Comparison of ENCODE assay signal across 14 cellular contexts in the genomic region with DNA sequence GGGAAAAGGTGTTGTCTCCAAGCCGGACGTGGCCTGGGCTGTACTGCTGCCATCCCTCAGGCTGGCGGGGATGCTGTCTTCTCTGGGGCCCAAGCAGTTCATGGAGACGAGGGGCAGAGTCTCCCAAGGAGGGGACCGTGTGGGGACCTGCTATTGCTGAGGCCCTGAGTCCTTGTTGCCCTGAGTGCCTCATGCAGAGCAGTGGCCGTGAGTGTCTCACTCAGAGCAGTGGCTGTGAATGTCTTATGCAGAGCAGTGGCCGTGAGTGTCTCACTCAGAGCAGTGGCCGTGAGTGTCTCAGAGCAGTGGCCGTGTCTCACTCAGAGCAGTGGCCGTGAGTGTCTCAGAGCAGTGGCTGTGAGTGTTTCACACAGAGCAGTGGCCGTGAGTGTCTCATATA. TPM values are rescaled to one million over a fixed set of nuclear protein-coding genes. Genes with fewer than 3 reads are reported as not detected.
DNase-seq lines count a peak whose midpoint lies in the region; ATAC-seq and TF ChIP-seq lines count a peak whose summit lies in the region.
"Had no signal": no experiment of that assay in that cellular context is flagged by ENCODE, and none has a peak within 500 bp of the region (broad histone marks: within the 10 kb centered on the region; RNA-seq: fewer than 3 reads in every experiment).

No MANE protein-coding gene starts in this region.

- peaks cover 100% of the 10 kb centered on the region for H3K4me1 ChIP-seq in BLaER1

- peak overlapping the region; percentile 66 for H3K4me3 ChIP-seq in BLaER1
- no peak overlapping the region for H3K4me3 ChIP-seq in HL-60 (replicated peaks; ENCODE audit: insufficient read depth, low read length)
- H3K4me3 ChIP-seq: left lung had no signal

- H3K4me1 Mint-ChIP-seq in activated T-helper 1 cell treated with anti-CD3 and anti-CD28 coated beads, Interleukin-12 subunit alpha, Interleukin-12 subunit beta, Interleukin-2, Interleukin-4 antibody, amounts not matched to agents 30 ng/mL and 10 ng/mL and 1 ng/mL, durations not matched to agents 14 hours and 24 hours and 36 hours (ENCODE audit: low read depth), result peaks cover 34% of the 10 kb centered on the region
- H3K4me1 Mint-ChIP-seq in natural killer cell (peaks cover 4 to 13% of the 10 kb centered on the region in 2 donors), HFFc6 (ENCODE audit: low read depth) (no peaks in the 10 kb centered on the region)

- H3K9ac ChIP-seq in BLaER1, result peak overlapping the region; percentile 79
- H3K9ac ChIP-seq: KMS-11 had no signal

- peaks cover 84% of the 10 kb centered on the region for H4K20me1 ChIP-seq in BLaER1

- no peaks in the 10 kb centered on the region for H3K27me3 ChIP-seq in BLaER1
- H3K27me3 ChIP-seq in HL-60 (ENCODE audit: insufficient read depth, poor library complexity, severe bottlenecking), result no peaks in the 10 kb centered on the region
- H3K27me3 ChIP-seq: left lung had no signal

- ATAC-seq in natural killer cell (no peak), esophagus mucosa (no peak)

- no peaks in the 10 kb centered on the region for H3K9me3 ChIP-seq in BLaER1
- H3K9me3 ChIP-seq: left lung had no signal

- H3K9me3 Mint-ChIP-seq in activated T-helper 1 cell treated with anti-CD3 and anti-CD28 coated beads, Interleukin-12 subunit alpha, Interleukin-12 subunit beta, Interleukin-2, Interleukin-4 antibody, amounts not matched to agents 30 ng/mL and 10 ng/mL and 1 ng/mL, durations not matched to agents 14 hours and 24 hours and 36 hours, result no peaks in the 10 kb centered on the region
- H3K9me3 Mint-ChIP-seq in natural killer cell (no peaks in the 10 kb centered on the region), HFFc6 (no peaks in the 10 kb centered on the region)
- H3K9me3 Mint-ChIP-seq: neural crest cell had no signal

- intact Hi-C loops in activated T-helper 1 cell treated with anti-CD3 and anti-CD28 coated beads, Interleukin-12 subunit alpha, Interleukin-12 subunit beta, Interleukin-2, Interleukin-4 antibody, amounts not matched to agents 30 ng/mL and 10 ng/mL and 1 ng/mL, durations not matched to agents 14 hours and 24 hours and 36 hours (cut with micrococcal nuclease), result loop anchor here (1.0 to 2.0 kb wide), 12 partner anchors 14 to 1356 kb away; a partner anchor contains a TSS
- intact Hi-C loops in natural killer cell (cut with micrococcal nuclease), result no loop called here

- peak overlapping the region; percentile 82 for H3K4me3 Mint-ChIP-seq in activated T-helper 1 cell treated with anti-CD3 and anti-CD28 coated beads, Interleukin-12 subunit alpha, Interleukin-12 subunit beta, Interleukin-2, Interleukin-4 antibody, amounts not matched to agents 30 ng/mL and 10 ng/mL and 1 ng/mL, durations not matched to agents 14 hours and 24 hours and 36 hours
- H3K4me3 Mint-ChIP-seq in natural killer cell (no peak overlapping the region), HFFc6 (no peak overlapping the region)
- H3K4me3 Mint-ChIP-seq: neural crest cell had no signal

- H3K27ac ChIP-seq in BLaER1 (peak overlapping the region; percentile 87), HL-60 (replicated peaks) (peak overlapping the region; percentile 66)
- H3K27ac ChIP-seq: KMS-11, left lung had no signal

- H3K36me3 ChIP-seq in BLaER1, result peaks cover 53% of the 10 kb centered on the region

- TF ChIP-seq CTCF in HL-60 (IDR thresholded peaks at IDR 0.05; ENCODE audit: insufficient read depth, low read length), result no peak
- TF ChIP-seq CTCF in natural killer cell (IDR thresholded peaks at IDR 0.05), result no peak
- no peak for TF ChIP-seq CTCF in HFFc6 (IDR thresholded peaks at IDR 0.05)

- peak overlapping the region; percentile 94 for H3K27ac Mint-ChIP-seq in activated T-helper 1 cell treated with anti-CD3 and anti-CD28 coated beads, Interleukin-12 subunit alpha, Interleukin-12 subunit beta, Interleukin-2, Interleukin-4 antibody, amounts not matched to agents 30 ng/mL and 10 ng/mL and 1 ng/mL, durations not matched to agents 14 hours and 24 hours and 36 hours
- H3K27ac Mint-ChIP-seq in natural killer cell (peak overlapping the region; percentile 68 to 75), HFFc6 (no peak overlapping the region)

- H3K36me3 Mint-ChIP-seq in activated T-helper 1 cell treated with anti-CD3 and anti-CD28 coated beads, Interleukin-12 subunit alpha, Interleukin-12 subunit beta, Interleukin-2, Interleukin-4 antibody, amounts not matched to agents 30 ng/mL and 10 ng/mL and 1 ng/mL, durations not matched to agents 14 hours and 24 hours and 36 hours (ENCODE audit: low read depth), result peaks cover 10% of the 10 kb centered on the region
- H3K36me3 Mint-ChIP-seq in natural killer cell, result no peaks in the 10 kb centered on the region
- no peaks in the 10 kb centered on the region for H3K36me3 Mint-ChIP-seq in HFFc6 (ENCODE audit: low read depth)

- no peaks in the 10 kb centered on the region for H3K27me3 Mint-ChIP-seq in activated T-helper 1 cell treated with anti-CD3 and anti-CD28 coated beads, Interleukin-12 subunit alpha, Interleukin-12 subunit beta, Interleukin-2, Interleukin-4 antibody, amounts not matched to agents 30 ng/mL and 10 ng/mL and 1 ng/mL, durations not matched to agents 14 hours and 24 hours and 36 hours (ENCODE audit: insufficient read depth)
- H3K27me3 Mint-ChIP-seq in natural killer cell (ENCODE audit: low read depth in 2 of 2) (no peaks in the 10 kb centered on the region), HFFc6 (ENCODE audit: insufficient read depth) (no peaks in the 10 kb centered on the region; the same call in 1 of the 2 replicates)

- H3K4me2 ChIP-seq in BLaER1, result peak overlapping the region; percentile 98
- H3K4me2 ChIP-seq: KMS-11 had no signal

- DNase-seq in HL-60 (ENCODE audit: low read depth in 1 of 2, low spot score in 1 of 2) (no peak), natural killer cell (no peak), NCI-H1436 (lab: John Stamatoyannopoulos, UW) (no peak), HFFc6 (no peak)
- no peak for DNase-seq in activated T-helper 1 cell treated with anti-CD3 and anti-CD28 coated beads, Interleukin-12 subunit alpha, Interleukin-12 subunit beta, Interleukin-2, Interleukin-4 antibody, amounts not matched to agents 30 ng/mL and 10 ng/mL and 1 ng/mL, durations not matched to agents 14 hours and 24 hours and 36 hours (ENCODE audit: low spot score)
- DNase-seq in activated effector memory CD4-positive, alpha-beta T cell treated with Interleukin-2 at 50 U/mL for 16 hours, result no peak
- DNase-seq: EL, NCI-H1694 treated with DMSO at 0.1 percent for 48 hours, NCI-H526 had no signal

RNA-seq across cellular contexts. Expression of a gene that starts 54.7 kb away (rescaled TPM):
- 87.1 and 90.6 TPM in 2 replicates for total RNA-seq in activated T-helper 1 cell treated with anti-CD3 and anti-CD28 coated beads, Interleukin-12 subunit alpha, Interleukin-12 subunit beta, Interleukin-2, Interleukin-4 antibody, amounts not matched to agents 30 ng/mL and 10 ng/mL and 1 ng/mL, durations not matched to agents 14 hours and 24 hours and 36 hours
- total RNA-seq in natural killer cell (10 to 100 TPM; 30.0 to 78.5 (median 41.6) TPM), esophagus mucosa (37.7 TPM)
- 10 to 100 TPM in 3 of 6 experiments, 1 to 10 TPM in 3; 6.8 to 16.3 (median 9.5) TPM for total RNA-seq in HFFc6 (2021; fragmentation: NEBNext Ultra II Directional; extraction: Animal tissue kit (Norgen Biotek cat#: 25700))
